Comparison of ENCODE assay signal across 1 cellular context in the genomic region with DNA sequence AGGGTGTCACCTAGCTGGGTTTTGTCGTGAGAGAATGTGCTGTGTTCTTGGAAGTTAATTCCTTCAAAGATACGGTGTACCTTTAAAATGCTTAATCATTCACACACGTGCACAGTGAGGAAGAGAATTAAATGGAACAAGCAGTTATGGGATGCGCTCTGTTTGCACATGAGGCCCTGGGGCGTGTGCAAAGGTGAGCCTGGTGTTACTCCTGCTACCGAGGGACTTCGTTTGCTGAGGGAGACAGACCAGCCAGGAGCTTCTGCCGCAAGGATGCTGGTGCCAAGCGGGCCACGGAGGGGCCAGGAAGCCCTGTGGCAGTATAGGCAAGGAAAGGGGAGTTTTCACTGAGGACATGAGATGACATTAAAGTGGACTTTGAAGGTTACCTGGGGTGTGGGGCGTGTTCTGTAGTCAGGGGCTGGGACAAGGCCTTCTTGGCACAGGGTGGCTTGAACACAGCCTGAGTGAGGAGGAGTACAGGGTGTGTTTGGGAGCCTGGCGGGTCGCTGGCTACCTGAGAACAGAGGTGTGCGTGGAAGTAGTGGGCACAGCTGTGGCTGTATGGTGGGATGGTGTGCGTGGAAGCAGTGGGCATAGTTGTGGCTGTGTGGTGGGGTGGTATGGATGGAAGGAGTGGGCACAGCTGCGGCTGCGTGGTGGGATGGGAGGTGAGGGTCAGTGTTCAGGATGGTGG.
TF ChIP-seq lines count a peak whose summit lies in the region.

No MANE protein-coding gene starts in this region.

TF ChIP-seq in HepG2, 621 proteins besides CTCF, POLR2A, EP300 and RAD21 (continues in another document):
- TF ChIP-seq SIN3B (IDR thresholded peaks at IDR 0.05; ENCODE audit: low read length) (no peak), FOXA1 (IDR thresholded peaks at IDR 0.05) (no peak), FOXA1 (CRISPR knock-in tag; IDR thresholded peaks at IDR 0.05) (peak; percentile 35; the same call in 1 of the 2 replicates), JUNB (CRISPR knock-in tag; IDR thresholded peaks at IDR 0.05; ENCODE audit: borderline replicate concordance) (no peak; the same call in 1 of the 2 replicates), ZNF572 (CRISPR knock-in tag; IDR thresholded peaks at IDR 0.05) (0 out of 2 replicates have a peak, but pooled peaks have one; percentile 26), HNF4A (CRISPR knock-in tag; IDR thresholded peaks at IDR 0.05) (peak; percentile 37; the same call in 1 of the 2 replicates), MTF1 (CRISPR knock-in tag; IDR thresholded peaks at IDR 0.05) (peak; percentile 87), ZNF780A (CRISPR knock-in tag; IDR thresholded peaks at IDR 0.05) (no peak), ATF7 (IDR thresholded peaks at IDR 0.05) (no peak), ATF7 (CRISPR knock-in tag; IDR thresholded peaks at IDR 0.05) (no peak), SOX13 (IDR thresholded peaks at IDR 0.05) (no peak), SOX13 (CRISPR knock-in tag; conservative IDR thresholded peaks at IDR 0.05 in 1 of 2, IDR thresholded peaks at IDR 0.05 in 1 of 2) (0 out of 4 replicates have a peak, but pooled peaks of 1 of the 2 experiments have one; percentile 27), FOXA3 (CRISPR knock-in tag; IDR thresholded peaks at IDR 0.05) (peak; percentile 26; the same call in 1 of the 2 replicates), HDAC2 (CRISPR knock-in tag; IDR thresholded peaks at IDR 0.05) (peak; percentile 16; the same call in 1 of the 2 replicates), REL (CRISPR knock-in tag; conservative IDR thresholded peaks at IDR 0.05) (peak; percentile 65; the same call in 1 of the 2 replicates), ZNF883 (CRISPR knock-in tag; IDR thresholded peaks at IDR 0.05; ENCODE audit: not compliant biosample characterization) (peak; percentile 13), NFYC (CRISPR knock-in tag; IDR thresholded peaks at IDR 0.05) (0 out of 2 replicates have a peak, but pooled peaks have one; percentile 9), ZNF672 (CRISPR knock-in tag; IDR thresholded peaks at IDR 0.05) (0 out of 2 replicates have a peak, but pooled peaks have one; percentile 23), CEBPG (CRISPR knock-in tag; IDR thresholded peaks at IDR 0.05) (peak; percentile 16; the same call in 1 of the 2 replicates), FOXP1 (IDR thresholded peaks at IDR 0.05) (no peak), FOXP1 (CRISPR knock-in tag; IDR thresholded peaks at IDR 0.05) (0 out of 2 replicates have a peak, but pooled peaks have one; percentile 26), BATF2 (CRISPR knock-in tag; IDR thresholded peaks at IDR 0.05) (0 out of 2 replicates have a peak, but pooled peaks have one; percentile 40), MAFK (conservative IDR thresholded peaks at IDR 0.05 in 1 of 2, IDR thresholded peaks at IDR 0.05 in 1 of 2; ENCODE audit: low read length in 2 of 2) (no peak), MAFG (CRISPR knock-in tag; IDR thresholded peaks at IDR 0.05) (no peak), PHF8 (CRISPR knock-in tag; IDR thresholded peaks at IDR 0.05) (no peak), HOXA7 (CRISPR knock-in tag; IDR thresholded peaks at IDR 0.05) (0 out of 2 replicates have a peak, but pooled peaks have one; percentile 26), ZNF160 (CRISPR knock-in tag; IDR thresholded peaks at IDR 0.05) (no peak), NR2F6 (IDR thresholded peaks at IDR 0.05) (no peak), NR2F6 (CRISPR knock-in tag; IDR thresholded peaks at IDR 0.05) (0 out of 2 replicates have a peak, but pooled peaks have one; percentile 22), NFE2 (CRISPR knock-in tag; IDR thresholded peaks at IDR 0.05) (peak; percentile 45; the same call in 1 of the 2 replicates), MEF2D (CRISPR knock-in tag; IDR thresholded peaks at IDR 0.05) (no peak), GATAD2A (CRISPR knock-in tag; IDR thresholded peaks at IDR 0.05) (0 out of 2 replicates have a peak, but pooled peaks have one; percentile 13), SAP130 (CRISPR knock-in tag; IDR thresholded peaks at IDR 0.05; ENCODE audit: low read depth) (peak; percentile 37), HDAC1 (CRISPR knock-in tag; IDR thresholded peaks at IDR 0.05) (peak; percentile 13; the same call in 1 of the 2 replicates), ZNF598 (CRISPR knock-in tag; IDR thresholded peaks at IDR 0.05; ENCODE audit: borderline replicate concordance) (peak; percentile 53; the same call in 1 of the 2 replicates), SOX5 (CRISPR knock-in tag; IDR thresholded peaks at IDR 0.05; ENCODE audit: borderline replicate concordance) (0 out of 2 replicates have a peak, but pooled peaks have one; percentile 14), MAX (IDR thresholded peaks at IDR 0.05) (peak; percentile 37; the same call in 1 of the 2 replicates), CCAR2 (optimal IDR thresholded peaks at IDR 0.05; ENCODE audit: low read depth, low read length) (no peak), ZBTB4 (CRISPR knock-in tag; IDR thresholded peaks at IDR 0.05; ENCODE audit: borderline replicate concordance) (no peak), ZBTB20 (CRISPR knock-in tag; IDR thresholded peaks at IDR 0.05; ENCODE audit: borderline replicate concordance, low read depth) (peak; percentile 31; the same call in 1 of the 2 replicates), FOSL2 (CRISPR knock-in tag; IDR thresholded peaks at IDR 0.05) (peak; percentile 35; the same call in 1 of the 2 replicates), ZFX (CRISPR knock-in tag; IDR thresholded peaks at IDR 0.05; ENCODE audit: low read depth) (peak; percentile 33; the same call in 1 of the 2 replicates)
- TF ChIP-seq, protein P1, sequence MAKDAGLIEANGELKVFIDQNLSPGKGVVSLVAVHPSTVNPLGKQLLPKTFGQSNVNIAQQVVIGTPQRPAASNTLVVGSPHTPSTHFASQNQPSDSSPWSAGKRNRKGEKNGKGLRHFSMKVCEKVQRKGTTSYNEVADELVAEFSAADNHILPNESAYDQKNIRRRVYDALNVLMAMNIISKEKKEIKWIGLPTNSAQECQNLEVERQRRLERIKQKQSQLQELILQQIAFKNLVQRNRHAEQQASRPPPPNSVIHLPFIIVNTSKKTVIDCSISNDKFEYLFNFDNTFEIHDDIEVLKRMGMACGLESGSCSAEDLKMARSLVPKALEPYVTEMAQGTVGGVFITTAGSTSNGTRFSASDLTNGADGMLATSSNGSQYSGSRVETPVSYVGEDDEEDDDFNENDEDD (CRISPR knock-in tag; IDR thresholded peaks at IDR 0.05; ENCODE audit: borderline replicate concordance): peak; percentile 45; the same call in 1 of the 2 replicates
- TF ChIP-seq, protein P2, sequence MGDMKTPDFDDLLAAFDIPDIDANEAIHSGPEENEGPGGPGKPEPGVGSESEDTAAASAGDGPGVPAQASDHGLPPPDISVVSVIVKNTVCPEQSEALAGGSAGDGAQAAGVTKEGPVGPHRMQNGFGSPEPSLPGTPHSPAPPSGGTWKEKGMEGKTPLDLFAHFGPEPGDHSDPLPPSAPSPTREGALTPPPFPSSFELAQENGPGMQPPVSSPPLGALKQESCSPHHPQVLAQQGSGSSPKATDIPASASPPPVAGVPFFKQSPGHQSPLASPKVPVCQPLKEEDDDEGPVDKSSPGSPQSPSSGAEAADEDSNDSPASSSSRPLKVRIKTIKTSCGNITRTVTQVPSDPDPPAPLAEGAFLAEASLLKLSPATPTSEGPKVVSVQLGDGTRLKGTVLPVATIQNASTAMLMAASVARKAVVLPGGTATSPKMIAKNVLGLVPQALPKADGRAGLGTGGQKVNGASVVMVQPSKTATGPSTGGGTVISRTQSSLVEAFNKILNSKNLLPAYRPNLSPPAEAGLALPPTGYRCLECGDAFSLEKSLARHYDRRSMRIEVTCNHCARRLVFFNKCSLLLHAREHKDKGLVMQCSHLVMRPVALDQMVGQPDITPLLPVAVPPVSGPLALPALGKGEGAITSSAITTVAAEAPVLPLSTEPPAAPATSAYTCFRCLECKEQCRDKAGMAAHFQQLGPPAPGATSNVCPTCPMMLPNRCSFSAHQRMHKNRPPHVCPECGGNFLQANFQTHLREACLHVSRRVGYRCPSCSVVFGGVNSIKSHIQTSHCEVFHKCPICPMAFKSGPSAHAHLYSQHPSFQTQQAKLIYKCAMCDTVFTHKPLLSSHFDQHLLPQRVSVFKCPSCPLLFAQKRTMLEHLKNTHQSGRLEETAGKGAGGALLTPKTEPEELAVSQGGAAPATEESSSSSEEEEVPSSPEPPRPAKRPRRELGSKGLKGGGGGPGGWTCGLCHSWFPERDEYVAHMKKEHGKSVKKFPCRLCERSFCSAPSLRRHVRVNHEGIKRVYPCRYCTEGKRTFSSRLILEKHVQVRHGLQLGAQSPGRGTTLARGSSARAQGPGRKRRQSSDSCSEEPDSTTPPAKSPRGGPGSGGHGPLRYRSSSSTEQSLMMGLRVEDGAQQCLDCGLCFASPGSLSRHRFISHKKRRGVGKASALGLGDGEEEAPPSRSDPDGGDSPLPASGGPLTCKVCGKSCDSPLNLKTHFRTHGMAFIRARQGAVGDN (CRISPR knock-in tag; IDR thresholded peaks at IDR 0.05): peak; percentile 67
- TF ChIP-seq, protein P3, sequence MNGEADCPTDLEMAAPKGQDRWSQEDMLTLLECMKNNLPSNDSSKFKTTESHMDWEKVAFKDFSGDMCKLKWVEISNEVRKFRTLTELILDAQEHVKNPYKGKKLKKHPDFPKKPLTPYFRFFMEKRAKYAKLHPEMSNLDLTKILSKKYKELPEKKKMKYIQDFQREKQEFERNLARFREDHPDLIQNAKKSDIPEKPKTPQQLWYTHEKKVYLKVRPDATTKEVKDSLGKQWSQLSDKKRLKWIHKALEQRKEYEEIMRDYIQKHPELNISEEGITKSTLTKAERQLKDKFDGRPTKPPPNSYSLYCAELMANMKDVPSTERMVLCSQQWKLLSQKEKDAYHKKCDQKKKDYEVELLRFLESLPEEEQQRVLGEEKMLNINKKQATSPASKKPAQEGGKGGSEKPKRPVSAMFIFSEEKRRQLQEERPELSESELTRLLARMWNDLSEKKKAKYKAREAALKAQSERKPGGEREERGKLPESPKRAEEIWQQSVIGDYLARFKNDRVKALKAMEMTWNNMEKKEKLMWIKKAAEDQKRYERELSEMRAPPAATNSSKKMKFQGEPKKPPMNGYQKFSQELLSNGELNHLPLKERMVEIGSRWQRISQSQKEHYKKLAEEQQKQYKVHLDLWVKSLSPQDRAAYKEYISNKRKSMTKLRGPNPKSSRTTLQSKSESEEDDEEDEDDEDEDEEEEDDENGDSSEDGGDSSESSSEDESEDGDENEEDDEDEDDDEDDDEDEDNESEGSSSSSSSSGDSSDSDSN (CRISPR knock-in tag; IDR thresholded peaks at IDR 0.05): 0 out of 2 replicates have a peak, but pooled peaks have one; percentile 16
- TF ChIP-seq, protein P4, sequence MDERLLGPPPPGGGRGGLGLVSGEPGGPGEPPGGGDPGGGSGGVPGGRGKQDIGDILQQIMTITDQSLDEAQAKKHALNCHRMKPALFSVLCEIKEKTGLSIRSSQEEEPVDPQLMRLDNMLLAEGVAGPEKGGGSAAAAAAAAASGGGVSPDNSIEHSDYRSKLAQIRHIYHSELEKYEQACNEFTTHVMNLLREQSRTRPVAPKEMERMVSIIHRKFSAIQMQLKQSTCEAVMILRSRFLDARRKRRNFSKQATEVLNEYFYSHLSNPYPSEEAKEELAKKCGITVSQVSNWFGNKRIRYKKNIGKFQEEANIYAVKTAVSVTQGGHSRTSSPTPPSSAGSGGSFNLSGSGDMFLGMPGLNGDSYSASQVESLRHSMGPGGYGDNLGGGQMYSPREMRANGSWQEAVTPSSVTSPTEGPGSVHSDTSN (CRISPR knock-in tag; IDR thresholded peaks at IDR 0.05): no peak
- TF ChIP-seq, protein P5, sequence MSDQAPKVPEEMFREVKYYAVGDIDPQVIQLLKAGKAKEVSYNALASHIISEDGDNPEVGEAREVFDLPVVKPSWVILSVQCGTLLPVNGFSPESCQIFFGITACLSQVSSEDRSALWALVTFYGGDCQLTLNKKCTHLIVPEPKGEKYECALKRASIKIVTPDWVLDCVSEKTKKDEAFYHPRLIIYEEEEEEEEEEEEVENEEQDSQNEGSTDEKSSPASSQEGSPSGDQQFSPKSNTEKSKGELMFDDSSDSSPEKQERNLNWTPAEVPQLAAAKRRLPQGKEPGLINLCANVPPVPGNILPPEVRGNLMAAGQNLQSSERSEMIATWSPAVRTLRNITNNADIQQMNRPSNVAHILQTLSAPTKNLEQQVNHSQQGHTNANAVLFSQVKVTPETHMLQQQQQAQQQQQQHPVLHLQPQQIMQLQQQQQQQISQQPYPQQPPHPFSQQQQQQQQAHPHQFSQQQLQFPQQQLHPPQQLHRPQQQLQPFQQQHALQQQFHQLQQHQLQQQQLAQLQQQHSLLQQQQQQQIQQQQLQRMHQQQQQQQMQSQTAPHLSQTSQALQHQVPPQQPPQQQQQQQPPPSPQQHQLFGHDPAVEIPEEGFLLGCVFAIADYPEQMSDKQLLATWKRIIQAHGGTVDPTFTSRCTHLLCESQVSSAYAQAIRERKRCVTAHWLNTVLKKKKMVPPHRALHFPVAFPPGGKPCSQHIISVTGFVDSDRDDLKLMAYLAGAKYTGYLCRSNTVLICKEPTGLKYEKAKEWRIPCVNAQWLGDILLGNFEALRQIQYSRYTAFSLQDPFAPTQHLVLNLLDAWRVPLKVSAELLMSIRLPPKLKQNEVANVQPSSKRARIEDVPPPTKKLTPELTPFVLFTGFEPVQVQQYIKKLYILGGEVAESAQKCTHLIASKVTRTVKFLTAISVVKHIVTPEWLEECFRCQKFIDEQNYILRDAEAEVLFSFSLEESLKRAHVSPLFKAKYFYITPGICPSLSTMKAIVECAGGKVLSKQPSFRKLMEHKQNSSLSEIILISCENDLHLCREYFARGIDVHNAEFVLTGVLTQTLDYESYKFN (CRISPR knock-in tag; conservative IDR thresholded peaks at IDR 0.05): peak; percentile 56; the same call in 1 of the 2 replicates
